Comparison of ENCODE assay signal across 10 cellular contexts in the genomic region with DNA sequence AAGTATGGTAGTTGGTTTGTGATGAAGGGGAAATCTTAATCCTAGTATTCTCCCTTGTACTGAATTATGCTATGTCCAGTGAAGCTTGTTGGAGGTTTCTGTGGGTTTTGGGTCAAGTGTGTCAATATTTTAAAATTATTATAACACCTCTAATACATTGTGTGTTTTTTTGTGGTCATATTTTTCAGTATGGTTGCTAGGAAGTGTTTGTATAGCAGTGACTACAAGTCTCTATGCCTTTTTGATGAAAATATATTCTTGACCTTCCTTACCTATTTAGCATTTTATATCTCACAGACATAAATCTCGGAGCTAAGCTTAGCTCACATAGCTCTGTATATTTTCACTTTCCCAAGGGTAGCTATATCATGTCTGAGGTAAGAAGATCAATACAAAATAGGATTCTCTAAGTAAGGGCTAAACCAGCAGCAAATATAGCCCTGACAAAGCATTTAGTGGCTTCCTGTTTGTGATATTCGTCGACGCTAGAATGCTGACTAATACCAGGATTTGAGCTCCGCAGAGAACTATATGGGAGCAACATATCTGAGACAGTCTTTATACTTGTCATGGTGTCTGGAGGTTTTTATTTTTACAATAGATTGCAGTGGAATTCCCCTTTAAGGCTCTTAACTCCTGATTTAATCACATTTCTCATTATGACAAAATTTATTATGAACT.
DNase-seq lines count a peak whose midpoint lies in the region; ATAC-seq and TF ChIP-seq lines count a peak whose summit lies in the region.
"Had no signal": no experiment of that assay in that cellular context is flagged by ENCODE, and none has a peak within 500 bp of the region (broad histone marks: within the 10 kb centered on the region; RNA-seq: fewer than 3 reads in every experiment).

No MANE protein-coding gene starts in this region.

- no peak overlapping the region; the same call in 1 of the 2 replicates for H3K4me3 ChIP-seq in GM06990 (replicated peaks; ENCODE audit: low read depth, low read length)
- H3K4me3 ChIP-seq in body of pancreas, result no peak overlapping the region

- no peaks in the 10 kb centered on the region for H3K36me3 ChIP-seq in GM06990 (ENCODE audit: control insufficient read depth, insufficient read depth, low read length)
- no peaks in the 10 kb centered on the region for H3K36me3 ChIP-seq in body of pancreas (replicated peaks in 1 of 2; ENCODE audit: insufficient read depth in 1 of 2, low read depth in 2 of 2)
- H3K36me3 ChIP-seq: neutrophil had no signal

- H3K36me3 Mint-ChIP-seq in T-helper 2 cell treated with Interferon-gamma antibody and Interleukin-4, amounts not matched to agents 5 μg/mL and 100 μg/mL, for 36 hours (ENCODE audit: low read depth), result peaks cover 3% of the 10 kb centered on the region

- TF ChIP-seq CTCF in GM06990 (IDR thresholded peaks at IDR 0.05; ENCODE audit: insufficient read depth, low read length, poor library complexity, severe bottlenecking), result no peak
- no peak for TF ChIP-seq CTCF in body of pancreas (IDR thresholded peaks at IDR 0.05)

- H3K27me3 ChIP-seq in GM06990 (replicated peaks; ENCODE audit: control insufficient read depth, insufficient read depth, low read length) (no peaks in the 10 kb centered on the region), body of pancreas (no peaks in the 10 kb centered on the region)
- H3K27me3 ChIP-seq: neutrophil had no signal

- peak; percentile 59 for DNase-seq in GM06990 (ENCODE audit: extremely low read depth, insufficient read length)
- peak; percentile 30 for DNase-seq in T-helper 2 cell treated with Interferon-gamma antibody and Interleukin-4, amounts not matched to agents 5 μg/mL and 100 μg/mL, for 36 hours (ENCODE audit: low spot score)
- DNase-seq in NCI-H1694 (lab: John Stamatoyannopoulos, UW), result no peak
- DNase-seq in ureter (ENCODE audit: low spot score), result no peak
- DNase-seq in body of pancreas, result no peak
- no peak for DNase-seq in iPS-NIHi11 (ENCODE audit: low spot score)
- DNase-seq: activated naive CD4-positive, alpha-beta T cell treated with anti-CD3 and anti-CD28 coated beads, Interleukin-2, amount 50 U/mL, for 16 hours had no signal

- ATAC-seq in GM19395 (IDR thresholded peaks at IDR 0.05; ENCODE audit: unreplicated experiment) (peak; percentile 100), HG03025 (IDR thresholded peaks at IDR 0.05; ENCODE audit: low FRiP score, unreplicated experiment) (peak; percentile 99), body of pancreas (no peak)

- peaks cover 12% of the 10 kb centered on the region for H3K4me1 Mint-ChIP-seq in T-helper 2 cell treated with Interferon-gamma antibody and Interleukin-4, amounts not matched to agents 5 μg/mL and 100 μg/mL, for 36 hours (ENCODE audit: low read depth)

- no peaks in the 10 kb centered on the region for H3K4me1 ChIP-seq in body of pancreas

- peak overlapping the region; percentile 54 for H3K27ac Mint-ChIP-seq in T-helper 2 cell treated with Interferon-gamma antibody and Interleukin-4, amounts not matched to agents 5 μg/mL and 100 μg/mL, for 36 hours

- H3K9me3 ChIP-seq in body of pancreas, result no peaks in the 10 kb centered on the region
- H3K9me3 ChIP-seq: neutrophil had no signal

- WGBS in body of pancreas, 2 donors, result 55 to 82% methylated on average over 5 of the region's 5 CpGs

- no peak overlapping the region for H3K4me3 Mint-ChIP-seq in T-helper 2 cell treated with Interferon-gamma antibody and Interleukin-4, amounts not matched to agents 5 μg/mL and 100 μg/mL, for 36 hours

- peaks cover 10% of the 10 kb centered on the region for H3K9me3 Mint-ChIP-seq in T-helper 2 cell treated with Interferon-gamma antibody and Interleukin-4, amounts not matched to agents 5 μg/mL and 100 μg/mL, for 36 hours

- intact Hi-C loops in body of pancreas (cut with DNase I), result no loop called here

- no peak for TF ChIP-seq POLR2A in body of pancreas (IDR thresholded peaks at IDR 0.05)

- H3K27ac ChIP-seq in body of pancreas, result no peak overlapping the region
- H3K27ac ChIP-seq: neutrophil had no signal

- peaks cover 19% of the 10 kb centered on the region for H3K27me3 Mint-ChIP-seq in T-helper 2 cell treated with Interferon-gamma antibody and Interleukin-4, amounts not matched to agents 5 μg/mL and 100 μg/mL, for 36 hours (ENCODE audit: low read depth)

Comparison
In these comparisons a context has a peak if more than half of its experiments do, and no peak if none do; other contexts are left out.
1. DNase-seq: peak in GM06990 (single experiment) and T-helper 2 cell treated with Interferon-gamma antibody and Interleukin-4, amounts not matched to agents 5 μg/mL and 100 μg/mL, for 36 hours (single experiment); none in NCI-H1694 (single experiment), ureter (single experiment), body of pancreas (0 of 4) and iPS-NIHi11 (single experiment).